ENCODE assay signal across 8 cellular contexts in genomic region chr17:64780096-64781012, GRCh38.
DNase-seq lines count a peak whose midpoint lies in the region; TF ChIP-seq lines count a peak whose summit lies in the region.

No MANE protein-coding gene starts in this region.

- H3K4me2 ChIP-seq in neural cell (ENCODE audit: low read length): no peak overlapping the region

- TF ChIP-seq EP300 in neural cell (conservative IDR thresholded peaks at IDR 0.05; ENCODE audit: poor library complexity, severe bottlenecking): no peak
- no peak for TF ChIP-seq EP300 in suprapubic skin (IDR thresholded peaks at IDR 0.05)

- peaks cover 62% of the 10 kb centered on the region for H3K4me1 ChIP-seq in suprapubic skin

- H3K9me3 ChIP-seq in neural cell (ENCODE audit: low read length): no peaks in the 10 kb centered on the region
- H3K9me3 ChIP-seq in suprapubic skin: no peaks in the 10 kb centered on the region

- H3K27me3 ChIP-seq in neural cell (ENCODE audit: insufficient read depth, low read depth, low read length) (peaks cover 63% of the 10 kb centered on the region), suprapubic skin (no peaks in the 10 kb centered on the region)

- peak overlapping the region; percentile 44 for H3K4me3 ChIP-seq in neural cell (ENCODE audit: low read length)
- peak overlapping the region; percentile 69 for H3K4me3 ChIP-seq in suprapubic skin

- H3K36me3 ChIP-seq in neural cell (ENCODE audit: insufficient read depth, low read length): peaks cover 5% of the 10 kb centered on the region
- peaks cover 22% of the 10 kb centered on the region for H3K36me3 ChIP-seq in suprapubic skin

- TF ChIP-seq RAD21 in neural cell (conservative IDR thresholded peaks at IDR 0.05): no peak

- no peak overlapping the region for H3K9ac ChIP-seq in neural cell (ENCODE audit: low read length)

- TF ChIP-seq POLR2A in suprapubic skin (IDR thresholded peaks at IDR 0.05): no peak

- H3K27ac ChIP-seq in epithelial cell of prostate (peak overlapping the region; percentile 82), neural cell (ENCODE audit: low read length) (no peak overlapping the region), suprapubic skin (peak overlapping the region; percentile 81)

- no peaks in the 10 kb centered on the region for H3K9me2 ChIP-seq in neural cell (ENCODE audit: insufficient read depth, low read length)

- no peaks in the 10 kb centered on the region for H3K79me2 ChIP-seq in neural cell (replicated peaks; ENCODE audit: insufficient read depth, low read length)

- peak; percentile 52 for DNase-seq in D341Med (ENCODE audit: low spot score)
- DNase-seq in NCI-H1105 (lab: John Stamatoyannopoulos, UW): peak; percentile 74
- DNase-seq in activated CD8-positive, alpha-beta memory T cell treated with anti-CD3 and anti-CD28 coated beads, Interleukin-2, amount 50 U/mL, for 24 hours (ENCODE audit: extremely low read depth): peak; percentile 44
- DNase-seq in epithelial cell of prostate (ENCODE audit: low read depth, low spot score): no peak
- peak; percentile 83 to 85 for DNase-seq in suprapubic skin (ENCODE audit: low spot score in 2 of 2)
- DNase-seq in amniotic stem cell (lab: John Stamatoyannopoulos, UW): no peak
- DNase-seq in NCI-H446 treated with DMSO at 0.1 percent for 48 hours (lab: John Stamatoyannopoulos, UW): no peak

- no peak for TF ChIP-seq CTCF in neural cell (IDR thresholded peaks at IDR 0.05; ENCODE audit: poor library complexity, severe bottlenecking)
- no peak for TF ChIP-seq CTCF in suprapubic skin (IDR thresholded peaks at IDR 0.05)

- H2AFZ ChIP-seq in neural cell (ENCODE audit: low read depth, low read length): no peak overlapping the region

- WGBS in suprapubic skin: 14% methylated on average over 4 of the region's 69 CpGs

- H4K20me1 ChIP-seq in neural cell (ENCODE audit: insufficient read depth): no peaks in the 10 kb centered on the region

- no peaks in the 10 kb centered on the region for H3F3A ChIP-seq in neural cell (ENCODE audit: insufficient read depth, low read length, poor library complexity, severe bottlenecking)

TF ChIP-seq in neural cell, 6 proteins besides CTCF, POLR2A, EP300 and RAD21:
- no peak for TF ChIP-seq POLR2AphosphoS5 (IDR thresholded peaks at IDR 0.05)
- no peak for TF ChIP-seq REST (IDR thresholded peaks at IDR 0.05; ENCODE audit: borderline replicate concordance)
- no peak for TF ChIP-seq TAF1 (IDR thresholded peaks at IDR 0.05; ENCODE audit: low read depth)
- TF ChIP-seq EZH2 (IDR thresholded peaks at IDR 0.05; ENCODE audit: borderline replicate concordance, insufficient read depth, low read length, poor library complexity, severe bottlenecking): peak; percentile 94
- no peak for TF ChIP-seq MXI1 (conservative IDR thresholded peaks at IDR 0.05; ENCODE audit: poor library complexity, severe bottlenecking)
TF ChIP-seq in neural cell: peak in this region for 1.

Comparison
In these comparisons a context has a peak if more than half of its experiments do, and no peak if none do; other contexts are left out.
1. DNase-seq: peak in D341Med (single experiment), NCI-H1105 (single experiment), activated CD8-positive, alpha-beta memory T cell treated with anti-CD3 and anti-CD28 coated beads, Interleukin-2, amount 50 U/mL, for 24 hours (single experiment) and suprapubic skin (2 of 2); none in epithelial cell of prostate (single experiment), amniotic stem cell (single experiment) and NCI-H446 treated with DMSO at 0.1 percent for 48 hours (single experiment).